ENCODE assay signal across 21 cellular contexts in the genomic region with DNA sequence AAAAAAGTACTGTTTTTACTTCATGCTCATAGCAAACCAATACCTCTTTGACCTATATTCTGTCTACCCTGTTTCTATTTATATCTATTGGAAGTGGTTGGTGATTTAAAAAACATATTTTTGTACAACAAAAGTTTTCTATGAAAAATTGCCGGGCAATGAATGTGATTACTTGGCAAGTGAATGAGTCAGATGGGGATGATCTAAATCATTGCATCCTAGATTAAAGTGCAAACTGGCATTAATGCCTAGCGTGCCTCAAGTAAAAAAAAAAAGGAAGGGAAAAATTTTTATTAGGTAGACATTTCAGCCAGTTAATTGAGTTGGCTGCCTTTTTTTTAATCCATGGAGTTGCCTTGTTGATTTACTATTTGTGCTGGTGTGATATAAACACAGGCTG.
"Had no signal": no experiment of that assay in that cellular context is flagged by ENCODE, and none has a peak within 500 bp of the region (broad histone marks: within the 10 kb centered on the region; RNA-seq: fewer than 3 reads in every experiment).

No MANE protein-coding gene starts in this region.

- H3K27ac ChIP-seq: brain microvascular endothelial cell, gastrocnemius medialis, left ventricle myocardium inferior, uterus had no signal

- H3K36me3 ChIP-seq: brain microvascular endothelial cell, esophagus muscularis mucosa, gastrocnemius medialis, left ventricle myocardium inferior, transverse colon, uterus had no signal

- H3K4me3 Mint-ChIP-seq: activated CD4-positive, alpha-beta T cell treated with anti-CD3 and anti-CD28 coated beads for 36 hours; activated naive CD8-positive, alpha-beta T cell treated with anti-CD3 and anti-CD28 coated beads, Interleukin-2, amount 10 ng/mL, durations not matched to agents 7 days and 5 days; activated T-helper 1 cell treated with anti-CD3 and anti-CD28 coated beads, Interleukin-12 subunit alpha, Interleukin-12 subunit beta, Interleukin-2, Interleukin-4 antibody, amounts not matched to agents 30 ng/mL and 10 ng/mL and 1 ng/mL, durations not matched to agents 14 hours and 24 hours and 36 hours; naive B cell; neural crest cell; T-helper 2 cell treated with Interferon-gamma antibody and Interleukin-4, amounts not matched to agents 5 μg/mL and 100 μg/mL, for 36 hours had no signal

- H3K27me3 Mint-ChIP-seq: activated CD4-positive, alpha-beta T cell treated with anti-CD3 and anti-CD28 coated beads for 36 hours; naive B cell had no signal

- H3K4me1 Mint-ChIP-seq: activated CD4-positive, alpha-beta T cell treated with anti-CD3 and anti-CD28 coated beads for 36 hours; activated naive CD8-positive, alpha-beta T cell treated with anti-CD3 and anti-CD28 coated beads, Interleukin-2, amount 10 ng/mL, durations not matched to agents 7 days and 5 days; naive B cell had no signal

- H3K27me3 ChIP-seq: brain microvascular endothelial cell, esophagus muscularis mucosa, gastrocnemius medialis, transverse colon, uterus had no signal

- DNase-seq: activated CD4-positive, alpha-beta T cell treated with anti-CD3 and anti-CD28 coated beads for 36 hours; activated CD4-positive, alpha-beta T cell treated with anti-CD3 and anti-CD28 coated beads, Interleukin-2, amount 50 U/mL, for 48 hours; activated naive CD4-positive, alpha-beta T cell; activated naive CD8-positive, alpha-beta T cell treated with anti-CD3 and anti-CD28 coated beads, Interleukin-2, amount 10 ng/mL, durations not matched to agents 7 days and 5 days; anterior cingulate cortex; brain microvascular endothelial cell; effector CD4-positive, alpha-beta T cell; gastrocnemius medialis; head of caudate nucleus; kidney glomerular epithelial cell; left ventricle myocardium inferior; mammary epithelial cell; naive B cell; retina; stimulated activated naive CD8-positive, alpha-beta T cell treated with anti-CD3 and anti-CD28 coated beads, Interleukin-15, Interleukin-2, amounts not matched to agents 100 U/mL and 50 U/mL, for 24 hours; transverse colon; uterus had no signal

- H3K9me3 Mint-ChIP-seq: activated naive CD8-positive, alpha-beta T cell treated with anti-CD3 and anti-CD28 coated beads, Interleukin-2, amount 10 ng/mL, durations not matched to agents 7 days and 5 days; activated T-helper 1 cell treated with anti-CD3 and anti-CD28 coated beads, Interleukin-12 subunit alpha, Interleukin-12 subunit beta, Interleukin-2, Interleukin-4 antibody, amounts not matched to agents 30 ng/mL and 10 ng/mL and 1 ng/mL, durations not matched to agents 14 hours and 24 hours and 36 hours; T-helper 2 cell treated with Interferon-gamma antibody and Interleukin-4, amounts not matched to agents 5 μg/mL and 100 μg/mL, for 36 hours had no signal

- ATAC-seq: activated CD4-positive, alpha-beta T cell treated with anti-CD3 and anti-CD28 coated beads for 36 hours; gastrocnemius medialis; stimulated activated naive CD8-positive, alpha-beta T cell treated with anti-CD3 and anti-CD28 coated beads, Interleukin-15, Interleukin-2, amounts not matched to agents 100 U/mL and 50 U/mL, for 24 hours had no signal

- H3K9me3 ChIP-seq: esophagus muscularis mucosa, gastrocnemius medialis, left ventricle myocardium inferior, transverse colon, uterus had no signal

- H3K27ac Mint-ChIP-seq: activated CD4-positive, alpha-beta T cell treated with anti-CD3 and anti-CD28 coated beads for 36 hours; activated naive CD8-positive, alpha-beta T cell treated with anti-CD3 and anti-CD28 coated beads, Interleukin-2, amount 10 ng/mL, durations not matched to agents 7 days and 5 days; activated T-helper 1 cell treated with anti-CD3 and anti-CD28 coated beads, Interleukin-12 subunit alpha, Interleukin-12 subunit beta, Interleukin-2, Interleukin-4 antibody, amounts not matched to agents 30 ng/mL and 10 ng/mL and 1 ng/mL, durations not matched to agents 14 hours and 24 hours and 36 hours; naive B cell; T-helper 2 cell treated with Interferon-gamma antibody and Interleukin-4, amounts not matched to agents 5 μg/mL and 100 μg/mL, for 36 hours had no signal

- H3K4me1 ChIP-seq: gastrocnemius medialis, left ventricle myocardium inferior, uterus had no signal

- H3K4me3 ChIP-seq: esophagus muscularis mucosa, gastrocnemius medialis, left ventricle myocardium inferior, transverse colon, uterus had no signal

- H3K36me3 Mint-ChIP-seq: activated naive CD8-positive, alpha-beta T cell treated with anti-CD3 and anti-CD28 coated beads, Interleukin-2, amount 10 ng/mL, durations not matched to agents 7 days and 5 days; naive B cell had no signal
